In genomic region chr15:85706779-85707518, GRCh38 we compare ENCODE assay signal across 1 cellular context.
TF ChIP-seq lines count a peak whose summit lies in the region.

No MANE protein-coding gene starts in this region.

TF ChIP-seq in GM12878, 131 proteins besides CTCF, POLR2A, EP300 and RAD21 (continued from another document and continues in another):
- TF ChIP-seq USF1 (IDR thresholded peaks at IDR 0.05; ENCODE audit: borderline replicate concordance, extremely low read length, insufficient read depth, low read depth, low read length) (no peak), NFYA (IDR thresholded peaks at IDR 0.05; ENCODE audit: borderline replicate concordance, low read depth, low read length) (no peak), KLF5 (IDR thresholded peaks at IDR 0.05; ENCODE audit: partially characterized antibody) (no peak), ATF2 (IDR thresholded peaks at IDR 0.05; ENCODE audit: low read length) (peak; percentile 61), MXI1 (IDR thresholded peaks at IDR 0.05; ENCODE audit: low read depth, low read length) (no peak), CUX1 (IDR thresholded peaks at IDR 0.05; ENCODE audit: insufficient replicate concordance, low read depth, low read length) (peak; percentile 46), IKZF1 (conservative IDR thresholded peaks at IDR 0.05) (peak; percentile 68), PML (IDR thresholded peaks at IDR 0.05; ENCODE audit: low read length) (peak; percentile 82; the same call in 1 of the 2 replicates), FOXM1 (IDR thresholded peaks at IDR 0.05; ENCODE audit: low read depth, low read length) (peak; percentile 53; the same call in 1 of the 2 replicates), BACH1 (IDR thresholded peaks at IDR 0.05; ENCODE audit: borderline replicate concordance) (no peak), SUPT20H (IDR thresholded peaks at IDR 0.05; ENCODE audit: borderline replicate concordance, control insufficient read depth, low read depth, low read length) (no peak), MAX (IDR thresholded peaks at IDR 0.05; ENCODE audit: low read depth, low read length) (no peak), PBX3 (IDR thresholded peaks at IDR 0.05; ENCODE audit: insufficient replicate concordance, low read depth, low read length) (no peak), CHD2 (IDR thresholded peaks at IDR 0.05; ENCODE audit: borderline replicate concordance, low read depth, low read length) (no peak; the same call in 1 of the 2 replicates), MYC (IDR thresholded peaks at IDR 0.05; ENCODE audit: insufficient read depth, insufficient read length, insufficient replicate concordance, low read length, severe bottlenecking) (no peak), ZBTB11 (CRISPR knock-in tag; IDR thresholded peaks at IDR 0.05) (no peak), PAX8 (IDR thresholded peaks at IDR 0.05) (no peak), BMI1 (IDR thresholded peaks at IDR 0.05; ENCODE audit: borderline replicate concordance) (no peak), FOXK2 (IDR thresholded peaks at IDR 0.05) (no peak), ESRRA (IDR thresholded peaks at IDR 0.05; ENCODE audit: low read length) (no peak), RFX5 (IDR thresholded peaks at IDR 0.05; ENCODE audit: low read depth, low read length) (no peak), RAD51 (IDR thresholded peaks at IDR 0.05) (no peak), IRF5 (IDR thresholded peaks at IDR 0.05; ENCODE audit: borderline replicate concordance) (no peak), BRCA1 (IDR thresholded peaks at IDR 0.05; ENCODE audit: low read depth, low read length) (no peak), GABPA (IDR thresholded peaks at IDR 0.05; ENCODE audit: low read depth) (no peak), CEBPB (IDR thresholded peaks at IDR 0.05; ENCODE audit: borderline replicate concordance in 1 of 2, low read depth in 2 of 2, low read length in 2 of 2) (no peak), RBBP5 (conservative IDR thresholded peaks at IDR 0.05) (no peak), SRF (IDR thresholded peaks at IDR 0.05; ENCODE audit: low read depth in 2 of 2, low read length in 2 of 2) (0 out of 4 replicates have a peak, but pooled peaks of 1 of the 2 experiments have one; percentile 1), ZNF217 (IDR thresholded peaks at IDR 0.05) (no peak), SMARCA5 (IDR thresholded peaks at IDR 0.05) (peak; percentile 60; the same call in 1 of the 2 replicates), USF2 (IDR thresholded peaks at IDR 0.05; ENCODE audit: borderline replicate concordance, low read depth, low read length) (no peak), BCL3 (IDR thresholded peaks at IDR 0.05; ENCODE audit: borderline replicate concordance, insufficient read depth, low read depth, low read length, poor library complexity, severe bottlenecking) (peak; percentile 15), NR2F1 (conservative IDR thresholded peaks at IDR 0.05) (peak; percentile 31), SIN3A (IDR thresholded peaks at IDR 0.05; ENCODE audit: low read depth, low read length) (no peak), ZNF24 (IDR thresholded peaks at IDR 0.05) (no peak), MYB (IDR thresholded peaks at IDR 0.05; ENCODE audit: borderline replicate concordance, low read depth, low read length) (no peak), ZNF622 (IDR thresholded peaks at IDR 0.05) (no peak), RUNX3 (IDR thresholded peaks at IDR 0.05; ENCODE audit: low read length) (peak; percentile 94), EGR1 (IDR thresholded peaks at IDR 0.05; ENCODE audit: borderline replicate concordance in 1 of 2, low read depth in 2 of 2, low read length in 2 of 2) (no peak), MLLT1 (IDR thresholded peaks at IDR 0.05) (peak; percentile 57; the same call in 1 of the 2 replicates), ASH2L (IDR thresholded peaks at IDR 0.05; ENCODE audit: borderline replicate concordance, low read depth) (no peak)
